Comparison of ENCODE assay signal across 27 cellular contexts in genomic region chr10:109664554-109664953, GRCh38.
"Had no signal": no experiment of that assay in that cellular context is flagged by ENCODE, and none has a peak within 500 bp of the region (broad histone marks: within the 10 kb centered on the region; RNA-seq: fewer than 3 reads in every experiment).

No MANE protein-coding gene starts in this region.

- H3K9ac ChIP-seq: neural progenitor cell had no signal

- ATAC-seq: naive thymus-derived CD4-positive, alpha-beta T cell; natural killer cell; pancreas; stimulated activated memory B cell treated with anti-CD40 and anti-IgM and Interleukin-4, amounts not matched to agents 10 μg/mL and 1 μg/mL and 100 μg/mL, for 72 hours; stimulated activated naive CD8-positive, alpha-beta T cell treated with anti-CD3 and anti-CD28 coated beads, Interleukin-15, Interleukin-2, amounts not matched to agents 100 U/mL and 50 U/mL, for 24 hours had no signal

- H2AFZ ChIP-seq: neural progenitor cell had no signal

- FAIRE-seq: pancreas, urothelium cell line had no signal

- H3K4me3 ChIP-seq: neural progenitor cell, pancreas, prostate gland, right atrium auricular region, right lobe of liver, skin epidermis, smooth muscle cell, spleen, thoracic aorta, tibial artery, transverse colon, vagina had no signal

- H3K4me2 ChIP-seq: neural progenitor cell, smooth muscle cell had no signal

- H3K36me3 ChIP-seq: neural progenitor cell, neutrophil, pancreas, prostate gland, right atrium auricular region, right lobe of liver, spleen, thoracic aorta, tibial artery, transverse colon, vagina had no signal

- H3K27me3 ChIP-seq: neural progenitor cell, neutrophil, pancreas, right atrium auricular region, right lobe of liver, spleen, tibial artery, transverse colon, vagina had no signal

- DNase-seq: naive thymus-derived CD4-positive, alpha-beta T cell; natural killer cell; nucleus accumbens; pancreas; retina; right lobe of liver; spleen; stimulated activated CD4-positive, alpha-beta T cell treated with anti-CD3 and anti-CD28 coated beads, Interleukin-12 subunit alpha, Interleukin-12 subunit beta, amount 100 ng/mL, for 4 hours; stimulated activated CD4-positive, alpha-beta T cell treated with anti-CD3 and anti-CD28 coated beads, Interleukin-1b, Interleukin-23, amount 100 ng/mL, for 48 hours; stimulated activated CD4-positive, alpha-beta T cell treated with anti-CD3 and anti-CD28 coated beads, Interleukin-4, amount 100 ng/mL, for 1 hour; stimulated activated CD4-positive, alpha-beta T cell treated with anti-CD3 and anti-CD28 coated beads, Interleukin-4, amount 100 ng/mL, for 4 hours; stimulated activated CD8-positive, alpha-beta memory T cell treated with anti-CD3 and anti-CD28 coated beads, Interleukin-4, amount 100 ng/mL, for 48 hours; stimulated activated naive CD4-positive, alpha-beta T cell; stimulated activated naive CD8-positive, alpha-beta T cell treated with anti-CD3 and anti-CD28 coated beads, Interleukin-15, amount 100 ng/mL, for 72 hours; stimulated activated naive CD8-positive, alpha-beta T cell treated with anti-CD3 and anti-CD28 coated beads, Interleukin-15, Interleukin-2, amounts not matched to agents 100 U/mL and 50 U/mL, for 24 hours; tibial artery; transverse colon had no signal

- H3K9me3 ChIP-seq: neutrophil, pancreas, prostate gland, right atrium auricular region, right lobe of liver, thoracic aorta, transverse colon, vagina had no signal

- H3K27ac ChIP-seq: neural progenitor cell, neutrophil, pancreas, prostate gland, right atrium auricular region, right lobe of liver, skin epidermis, spleen, thoracic aorta, tibial artery, transverse colon, vagina had no signal

- H3K4me1 ChIP-seq: neural progenitor cell, pancreas, prostate gland, right atrium auricular region, right lobe of liver, spleen, tibial artery, transverse colon, vagina had no signal
